ENCODE assay signal across 12 cellular contexts in genomic region chr2:190722061-190722759, GRCh38.
DNase-seq lines count a peak whose midpoint lies in the region; ATAC-seq lines count a peak whose summit lies in the region.
"Had no signal": no experiment of that assay in that cellular context is flagged by ENCODE, and none has a peak within 500 bp of the region (broad histone marks: within the 10 kb centered on the region; RNA-seq: fewer than 3 reads in every experiment).

No MANE protein-coding gene starts in this region.

- H3K36me3 ChIP-seq in mesendoderm (ENCODE audit: control insufficient read depth, insufficient read depth, low read length) = no peaks in the 10 kb centered on the region

- no peaks in the 10 kb centered on the region for H3K36me3 Mint-ChIP-seq in activated naive CD4-positive, alpha-beta T cell treated with anti-CD3 and anti-CD28 coated beads for 36 hours (ENCODE audit: low read depth)
- H3K36me3 Mint-ChIP-seq in activated naive CD4-positive, alpha-beta T cell treated with anti-CD3 and anti-CD28 coated beads, Interleukin-2, amount 10 ng/mL, durations not matched to agents 7 days and 5 days = no peaks in the 10 kb centered on the region

- no peak overlapping the region for H2BK120ac ChIP-seq in mesendoderm (ENCODE audit: low read depth, low read length)

- H3K9ac ChIP-seq in mesendoderm (ENCODE audit: low read length) = no peak overlapping the region

- ATAC-seq in HG02571 (IDR thresholded peaks at IDR 0.05; ENCODE audit: unreplicated experiment) (peak; percentile 52), HG03571 (IDR thresholded peaks at IDR 0.05; ENCODE audit: unreplicated experiment) (peak; percentile 56)

- no CpG with 5 or more reads among the region's 4 CpGs for WGBS in mesendoderm (ENCODE audit: extremely low coverage, insufficient coverage, low lambda C conversion rate)

- no peaks in the 10 kb centered on the region for H3K79me2 ChIP-seq in mesendoderm (ENCODE audit: control insufficient read depth, insufficient read depth, low read length)

- H4K8ac ChIP-seq in mesendoderm (ENCODE audit: low read depth, low read length) = no peak overlapping the region

- no peaks in the 10 kb centered on the region for H3K27me3 Mint-ChIP-seq in activated naive CD4-positive, alpha-beta T cell treated with anti-CD3 and anti-CD28 coated beads for 36 hours (ENCODE audit: low read depth)
- no peaks in the 10 kb centered on the region for H3K27me3 Mint-ChIP-seq in activated naive CD4-positive, alpha-beta T cell treated with anti-CD3 and anti-CD28 coated beads, Interleukin-2, amount 10 ng/mL, durations not matched to agents 7 days and 5 days

- intact Hi-C loops in activated naive CD4-positive, alpha-beta T cell treated with anti-CD3 and anti-CD28 coated beads for 36 hours (cut with micrococcal nuclease) = loop anchor here (1.0 to 10.0 kb wide), 20 partner anchors 25 to 1065 kb away; partner anchors contain the start of genes NAB1, NEMP2, ORMDL1 and PMS1

- H4K5ac ChIP-seq in mesendoderm (ENCODE audit: low read length) = no peak overlapping the region

- no peak overlapping the region for H2AK5ac ChIP-seq in mesendoderm (ENCODE audit: low read length)

- peak overlapping the region; percentile 94 for H3K27ac Mint-ChIP-seq in activated naive CD4-positive, alpha-beta T cell treated with anti-CD3 and anti-CD28 coated beads for 36 hours
- H3K27ac Mint-ChIP-seq in activated naive CD4-positive, alpha-beta T cell treated with anti-CD3 and anti-CD28 coated beads, Interleukin-2, amount 10 ng/mL, durations not matched to agents 7 days and 5 days = no peak overlapping the region

- H2BK5ac ChIP-seq in mesendoderm (ENCODE audit: low read length) = no peak overlapping the region

- H3K4me2 ChIP-seq in mesendoderm (ENCODE audit: low read length) = no peak overlapping the region

- no peaks in the 10 kb centered on the region for H3K27me3 ChIP-seq in mesendoderm (ENCODE audit: insufficient read depth, low read length, poor library complexity)
- H3K27me3 ChIP-seq: dorsolateral prefrontal cortex had no signal

- H3K56ac ChIP-seq in mesendoderm (ENCODE audit: low read length) = no peak overlapping the region

- H2BK15ac ChIP-seq in mesendoderm (replicated peaks; ENCODE audit: low read depth) = no peak overlapping the region

- no peak overlapping the region for H3K18ac ChIP-seq in mesendoderm (ENCODE audit: low read length)

- H3K4me3 ChIP-seq in mesendoderm (ENCODE audit: low read length) = no peak overlapping the region
- H3K4me3 ChIP-seq: dorsolateral prefrontal cortex, lung had no signal

- peak overlapping the region; percentile 13 for H3K4me3 Mint-ChIP-seq in activated naive CD4-positive, alpha-beta T cell treated with anti-CD3 and anti-CD28 coated beads for 36 hours
- no peak overlapping the region for H3K4me3 Mint-ChIP-seq in activated naive CD4-positive, alpha-beta T cell treated with anti-CD3 and anti-CD28 coated beads, Interleukin-2, amount 10 ng/mL, durations not matched to agents 7 days and 5 days

- H3K9me3 Mint-ChIP-seq in activated naive CD4-positive, alpha-beta T cell treated with anti-CD3 and anti-CD28 coated beads for 36 hours = no peaks in the 10 kb centered on the region
- H3K9me3 Mint-ChIP-seq in activated naive CD4-positive, alpha-beta T cell treated with anti-CD3 and anti-CD28 coated beads, Interleukin-2, amount 10 ng/mL, durations not matched to agents 7 days and 5 days = no peaks in the 10 kb centered on the region

- no peaks in the 10 kb centered on the region for H3K4me1 ChIP-seq in mesendoderm (ENCODE audit: control insufficient read depth, low read depth, low read length)

- DNase-seq in activated naive CD4-positive, alpha-beta T cell treated with anti-CD3 and anti-CD28 coated beads for 36 hours = peak; percentile 44
- no peak for DNase-seq in activated naive CD4-positive, alpha-beta T cell treated with anti-CD3 and anti-CD28 coated beads, Interleukin-2, amount 10 ng/mL, durations not matched to agents 7 days and 5 days
- DNase-seq in stimulated activated CD4-positive, alpha-beta T cell treated with anti-CD3 and anti-CD28 coated beads, Interleukin-4, amount 100 ng/mL, for 24 hours = peak; percentile 53
- DNase-seq in mesendoderm (no peak), foreskin melanocyte (no peak), substantia nigra (lab: John Stamatoyannopoulos, UW) (no peak)
- DNase-seq: dorsolateral prefrontal cortex, H7, NCI-H446 had no signal

- CTCF ChIA-PET in activated naive CD4-positive, alpha-beta T cell treated with anti-CD3 and anti-CD28 coated beads for 36 hours (lab: Charles Lee) = interaction anchor here (0.6 to 1.4 kb wide), 5 partner anchors 39 to 390 kb away, joined by 3 to 5 read pairs (median 3); no protein-coding TSS in a partner anchor
- CTCF ChIA-PET in activated naive CD4-positive, alpha-beta T cell treated with anti-CD3 and anti-CD28 coated beads, Interleukin-2, amount 10 ng/mL, durations not matched to agents 7 days and 5 days (lab: Charles Lee) = interaction anchor here (0.6 to 0.9 kb wide), 2 partner anchors 59 to 86 kb away, joined by 3 read pairs; no protein-coding TSS in a partner anchor

- H3K23ac ChIP-seq in mesendoderm (ENCODE audit: low read length) = no peak overlapping the region

- H3K27ac ChIP-seq in mesendoderm (ENCODE audit: low read depth, low read length) (no peak overlapping the region), substantia nigra (ENCODE audit: low read depth, low read length, poor library complexity, severe bottlenecking) (no peak overlapping the region)
- H3K27ac ChIP-seq: dorsolateral prefrontal cortex had no signal

- H3K4ac ChIP-seq in mesendoderm (ENCODE audit: low read depth, low read length) = no peak overlapping the region

- peaks cover 64% of the 10 kb centered on the region for H3K4me1 Mint-ChIP-seq in activated naive CD4-positive, alpha-beta T cell treated with anti-CD3 and anti-CD28 coated beads for 36 hours (ENCODE audit: low read depth)
- peaks cover 16% of the 10 kb centered on the region for H3K4me1 Mint-ChIP-seq in activated naive CD4-positive, alpha-beta T cell treated with anti-CD3 and anti-CD28 coated beads, Interleukin-2, amount 10 ng/mL, durations not matched to agents 7 days and 5 days

- H3K79me1 ChIP-seq in mesendoderm (ENCODE audit: low read length) = no peaks in the 10 kb centered on the region

Comparison
In these comparisons a context has a peak if more than half of its experiments do, and no peak if none do; other contexts are left out.
1. DNase-seq: peak in activated naive CD4-positive, alpha-beta T cell treated with anti-CD3 and anti-CD28 coated beads for 36 hours (single experiment) and stimulated activated CD4-positive, alpha-beta T cell treated with anti-CD3 and anti-CD28 coated beads, Interleukin-4, amount 100 ng/mL, for 24 hours (single experiment); none in activated naive CD4-positive, alpha-beta T cell treated with anti-CD3 and anti-CD28 coated beads, Interleukin-2, amount 10 ng/mL, durations not matched to agents 7 days and 5 days (single experiment), mesendoderm (single experiment), foreskin melanocyte (single experiment) and substantia nigra (0 of 49).